In the genomic region with DNA sequence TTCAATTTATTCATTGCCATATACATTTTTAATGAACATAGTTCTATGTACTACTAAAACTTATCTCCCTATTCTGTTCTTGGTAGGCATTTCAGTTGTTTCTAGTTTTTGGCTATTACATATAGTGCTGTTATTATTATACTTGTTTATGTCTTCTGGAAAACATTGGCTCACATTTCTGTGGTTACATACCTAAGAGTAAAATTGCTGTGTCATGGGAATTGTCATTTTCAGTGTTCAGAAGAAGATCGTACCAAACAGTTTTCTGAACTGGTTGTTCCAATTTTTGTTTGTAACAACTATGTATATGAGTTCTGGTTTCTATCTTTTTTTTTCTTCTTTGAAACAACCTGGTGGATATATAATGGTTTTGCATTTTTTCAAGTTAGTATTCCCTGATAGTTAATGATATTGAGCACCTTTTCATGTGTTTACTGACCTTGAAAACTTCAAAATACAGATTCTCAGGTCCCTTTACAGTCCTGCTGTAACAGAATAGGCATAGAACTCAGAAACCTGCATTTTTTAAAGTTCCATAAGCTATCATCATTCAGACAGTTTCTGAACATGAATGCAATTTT, we compare ENCODE assay signal across 20 cellular contexts.
A peak's percentile ranks its signal among the peaks of the same experiment; 100 is the strongest.
DNase-seq lines count a peak whose midpoint lies in the region; ATAC-seq and TF ChIP-seq lines count a peak whose summit lies in the region.
"Had no signal": no experiment of that assay in that cellular context is flagged by ENCODE, and none has a peak within 500 bp of the region (broad histone marks: within the 10 kb centered on the region; RNA-seq: fewer than 3 reads in every experiment).

No MANE protein-coding gene starts in this region.

- ATAC-seq in HG03457 (IDR thresholded peaks at IDR 0.05; ENCODE audit: unreplicated experiment) (no peak), GM19467 (IDR thresholded peaks at IDR 0.05; ENCODE audit: unreplicated experiment) (no peak)
- ATAC-seq: PC-3 had no signal

- H3K4me2 ChIP-seq in KMS-11, result peak overlapping the region; percentile 31
- H3K4me2 ChIP-seq: SK-N-SH had no signal

- no peaks in the 10 kb centered on the region for H4K20me1 ChIP-seq in KMS-11 (ENCODE audit: insufficient read depth)

- no peak overlapping the region for H3K27ac ChIP-seq in KMS-11

- H3K4me3 ChIP-seq in KMS-11 (IDR thresholded peaks at IDR 0.05; ENCODE audit: insufficient read depth, low read depth, low read length) (no peak overlapping the region), fibroblast of villous mesenchyme (ENCODE audit: low read depth, low read length) (no peak overlapping the region)

- TF ChIP-seq CTCF in KMS-11 (conservative IDR thresholded peaks at IDR 0.05; ENCODE audit: low read depth, low read length) (no peak), fibroblast of villous mesenchyme (IDR thresholded peaks at IDR 0.05; ENCODE audit: insufficient read depth, low read depth, low read length) (no peak)

- peaks cover 19% of the 10 kb centered on the region for H3K4me1 ChIP-seq in KMS-11 (ENCODE audit: low read depth, poor library complexity, severe bottlenecking)

- H3K9ac ChIP-seq in KMS-11, result no peak overlapping the region
- H3K9ac ChIP-seq: SK-N-SH had no signal

- DNase-seq in NCI-H2171 treated with DMSO at 0.1 percent for 48 hours (lab: John Stamatoyannopoulos, UW), result peak; percentile 35
- no peak for DNase-seq in NCI-H2171 (lab: John Stamatoyannopoulos, UW)
- peak; percentile 48 for DNase-seq in amniotic epithelial cell (ENCODE audit: low read depth)
- DNase-seq in fibroblast of villous mesenchyme (ENCODE audit: low read depth), result peak; percentile 8
- DNase-seq in effector CD4-positive, alpha-beta T cell, result no peak
- DNase-seq: DMS53, GDM1, H7, HFFc6, NCI-H1105, NCI-H146, NCI-H2029, NCI-H446, NCI-H526, PC-3, SIG-M5, SK-N-SH had no signal

- no peak overlapping the region for H2AFZ ChIP-seq in KMS-11 (ENCODE audit: low read depth)

- H3K79me2 ChIP-seq in KMS-11 (ENCODE audit: insufficient read depth, low read depth), result no peaks in the 10 kb centered on the region

- no peaks in the 10 kb centered on the region for H3K36me3 ChIP-seq in KMS-11 (ENCODE audit: insufficient read depth)

- H3K27me3 ChIP-seq in KMS-11 (ENCODE audit: insufficient read depth, low read depth), result no peaks in the 10 kb centered on the region

Comparison
In these comparisons a context has a peak if more than half of its experiments do, and no peak if none do; other contexts are left out.
1. DNase-seq: peak in NCI-H2171 treated with DMSO at 0.1 percent for 48 hours (single experiment), amniotic epithelial cell (single experiment) and fibroblast of villous mesenchyme (single experiment); none in NCI-H2171 (single experiment) and effector CD4-positive, alpha-beta T cell (single experiment).